In the genomic region with DNA sequence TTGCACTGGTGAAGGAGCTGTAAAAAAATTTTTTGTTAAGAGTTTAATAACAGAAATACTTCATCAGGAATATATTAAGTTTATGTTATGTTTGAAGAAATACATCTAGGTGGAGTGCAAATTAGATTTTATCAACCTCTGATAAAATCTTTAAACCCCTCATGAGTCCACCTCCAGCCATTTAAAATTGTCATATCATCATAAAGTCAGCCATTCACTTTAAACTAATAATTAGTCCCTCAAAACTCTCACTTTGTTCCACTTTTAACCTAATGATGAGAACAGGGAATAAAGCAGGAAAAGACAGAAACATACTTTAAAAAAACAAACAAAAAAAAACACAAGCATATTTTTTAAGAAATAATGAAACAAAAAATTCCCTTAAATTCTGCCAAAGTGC, we compare ENCODE assay signal across 16 cellular contexts.
"Had no signal": no experiment of that assay in that cellular context is flagged by ENCODE, and none has a peak within 500 bp of the region (broad histone marks: within the 10 kb centered on the region; RNA-seq: fewer than 3 reads in every experiment).

No MANE protein-coding gene starts in this region.

- H3K27me3 ChIP-seq: brain microvascular endothelial cell, esophagus squamous epithelium, testis, upper lobe of left lung had no signal

- H3K9me3 ChIP-seq: esophagus squamous epithelium, testis, upper lobe of left lung had no signal

- H3K4me3 ChIP-seq: esophagus squamous epithelium, testis, upper lobe of left lung had no signal

- FAIRE-seq: endothelial cell of umbilical vein had no signal

- DNase-seq: activated CD4-positive, alpha-beta T cell treated with anti-CD3 and anti-CD28 coated beads, Interleukin-2, amount 50 U/mL, for 48 hours; activated naive CD4-positive, alpha-beta T cell; aorta; brain microvascular endothelial cell; central memory CD4-positive, alpha-beta T cell; cortex of kidney; effector CD4-positive, alpha-beta T cell; esophagus squamous epithelium; immature natural killer cell; left ventricle myocardium superior; stimulated activated CD4-positive, alpha-beta T cell treated with anti-CD3 and anti-CD28 coated beads, Interleukin-2, amount 100 ng/mL, for 24 hours; T-helper 2 cell; testis; upper lobe of left lung; WERI-Rb-1 had no signal

- H3K4me3 Mint-ChIP-seq: immature natural killer cell had no signal

- H3K9me3 Mint-ChIP-seq: immature natural killer cell had no signal

- H3K27ac ChIP-seq: brain microvascular endothelial cell, esophagus squamous epithelium, testis, upper lobe of left lung, WERI-Rb-1 had no signal

- H3K4me1 ChIP-seq: testis, upper lobe of left lung had no signal
